27 cellular contexts compared by ENCODE assay signal in the genomic region with DNA sequence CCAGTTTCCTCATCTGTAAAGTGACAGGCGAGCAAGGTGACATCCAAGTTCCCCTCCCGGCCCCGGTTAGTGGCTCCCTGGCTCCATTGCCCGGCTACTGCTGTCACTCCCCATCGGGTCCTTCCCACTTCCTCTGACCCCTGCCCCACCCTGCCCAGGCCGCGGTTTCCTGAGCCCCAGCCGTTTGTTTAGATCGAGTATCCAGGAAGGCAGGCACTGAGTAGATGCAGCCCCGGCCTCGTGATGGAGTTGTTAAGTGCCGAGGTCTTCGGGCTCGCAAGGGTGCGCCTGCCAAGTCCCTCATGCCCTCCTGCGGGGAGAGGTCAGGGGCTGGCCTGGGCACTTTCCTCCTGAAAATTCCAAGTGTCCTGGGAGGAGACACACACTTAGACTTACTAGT. TPM values are rescaled to one million over a fixed set of nuclear protein-coding genes. Genes with fewer than 3 reads are reported as not detected.
A peak's percentile ranks its signal among the peaks of the same experiment; 100 is the strongest.
DNase-seq lines count a peak whose midpoint lies in the region; ATAC-seq and TF ChIP-seq lines count a peak whose summit lies in the region.
"Had no signal": no experiment of that assay in that cellular context is flagged by ENCODE, and none has a peak within 500 bp of the region (broad histone marks: within the 10 kb centered on the region; RNA-seq: fewer than 3 reads in every experiment).

No MANE protein-coding gene starts in this region.

- no peak overlapping the region for H2AK5ac ChIP-seq in mesendoderm (ENCODE audit: low read length)

- H3K4me2 ChIP-seq in mesendoderm (ENCODE audit: low read length) (no peak overlapping the region), hepatocyte (no peak overlapping the region)

- no peak overlapping the region for H3K4ac ChIP-seq in mesendoderm (ENCODE audit: low read depth, low read length)

- peaks cover 4% of the 10 kb centered on the region for H3K79me1 ChIP-seq in mesendoderm (ENCODE audit: low read length)

- H2BK15ac ChIP-seq in mesendoderm (replicated peaks; ENCODE audit: low read depth) = no peak overlapping the region

- no peak overlapping the region for H4K8ac ChIP-seq in mesendoderm (ENCODE audit: low read depth, low read length)

- intact Hi-C loops in left ventricle myocardium inferior (cut with micrococcal nuclease) (no loop called here), cardiac septum (cut with DNase I) (no loop called here)

- H3K36me3 ChIP-seq in left ventricle myocardium inferior = peaks cover 15% of the 10 kb centered on the region
- H3K36me3 ChIP-seq in gastroesophageal sphincter = peaks cover 0 to 35% of the 10 kb centered on the region in 2 donors
- H3K36me3 ChIP-seq in mesendoderm (ENCODE audit: control insufficient read depth, insufficient read depth, low read length) = peaks cover 15% of the 10 kb centered on the region
- H3K36me3 ChIP-seq in hepatocyte (replicated peaks; ENCODE audit: insufficient read depth, low read depth) = no peaks in the 10 kb centered on the region

- H3K23ac ChIP-seq in mesendoderm (ENCODE audit: low read length) = no peak overlapping the region

- no peak overlapping the region for H2BK120ac ChIP-seq in mesendoderm (ENCODE audit: low read depth, low read length)

- H3K27ac ChIP-seq in left ventricle myocardium inferior (replicated peaks) (peak overlapping the region; percentile 33), gastroesophageal sphincter (no peak overlapping the region), mesendoderm (ENCODE audit: low read depth, low read length) (no peak overlapping the region), hepatocyte (no peak overlapping the region)
- H3K27ac ChIP-seq: RWPE1, skin epidermis, WERI-Rb-1 had no signal

- no peak for TF ChIP-seq EP300 in gastroesophageal sphincter (IDR thresholded peaks at IDR 0.05)

- H3K4me3 ChIP-seq in left ventricle myocardium inferior (no peak overlapping the region), gastroesophageal sphincter (no peak overlapping the region), mesendoderm (ENCODE audit: low read length) (no peak overlapping the region), hepatocyte (no peak overlapping the region)
- H3K4me3 ChIP-seq: skin epidermis had no signal

- H3K4me1 ChIP-seq in left ventricle myocardium inferior = peaks cover 28% of the 10 kb centered on the region
- H3K4me1 ChIP-seq in gastroesophageal sphincter = no peaks in the 10 kb centered on the region
- H3K4me1 ChIP-seq in mesendoderm (ENCODE audit: control insufficient read depth, low read depth, low read length) = no peaks in the 10 kb centered on the region
- no peaks in the 10 kb centered on the region for H3K4me1 ChIP-seq in hepatocyte (ENCODE audit: insufficient read depth)

- no peak for TF ChIP-seq POLR2A in gastroesophageal sphincter (IDR thresholded peaks at IDR 0.05)

- H3K9ac ChIP-seq in mesendoderm (ENCODE audit: low read length) = no peak overlapping the region

- DNase-seq in left ventricle myocardium inferior (peak; percentile 27), cardiac septum (ENCODE audit: low spot score) (no peak), mesendoderm (peak; percentile 34), hepatocyte (ENCODE audit: low spot score) (no peak), DMS53 (lab: John Stamatoyannopoulos, UW) (no peak), AG20443 (ENCODE audit: low spot score) (no peak)
- DNase-seq: activated CD4-positive, alpha-beta T cell treated with anti-CD3 and anti-CD28 coated beads, Interleukin-2, amount 50 U/mL, for 1 hour; activated CD8-positive, alpha-beta memory T cell treated with anti-CD3 and anti-CD28 coated beads, Interleukin-2, amount 50 U/mL, for 4 hours; cortex of kidney; DMS79; GF-D8; glutamatergic neuron; H9; NCI-H1105 treated with DMSO at 0.1 percent for 48 hours; NCI-H2029 treated with DMSO at 0.1 percent for 48 hours; NCI-H345; NCI-H748 treated with DMSO at 0.1 percent for 48 hours; nephron progenitor cell; stimulated activated CD4-positive, alpha-beta T cell treated with anti-CD3 and anti-CD28 coated beads, Interleukin-1b, Interleukin-23, amount 100 ng/mL, for 48 hours; trophoblast cell; WERI-Rb-1 had no signal

- H3K9me3 ChIP-seq in left ventricle myocardium inferior (replicated peaks) = no peaks in the 10 kb centered on the region
- H3K9me3 ChIP-seq in gastroesophageal sphincter = no peaks in the 10 kb centered on the region
- H3K9me3 ChIP-seq in hepatocyte (ENCODE audit: low read depth) = no peaks in the 10 kb centered on the region

- no peaks in the 10 kb centered on the region for H3K79me2 ChIP-seq in mesendoderm (ENCODE audit: control insufficient read depth, insufficient read depth, low read length)
- no peaks in the 10 kb centered on the region for H3K79me2 ChIP-seq in hepatocyte

- no peak overlapping the region for H3K56ac ChIP-seq in mesendoderm (ENCODE audit: low read length)

- H2AFZ ChIP-seq in hepatocyte = no peak overlapping the region

- no peaks in the 10 kb centered on the region for H4K20me1 ChIP-seq in hepatocyte (ENCODE audit: insufficient read depth, poor library complexity, severe bottlenecking)

- no peak for TF ChIP-seq CTCF in left ventricle myocardium inferior (IDR thresholded peaks at IDR 0.05; ENCODE audit: borderline replicate concordance)
- TF ChIP-seq CTCF in gastroesophageal sphincter (IDR thresholded peaks at IDR 0.05) = no peak
- no peak for TF ChIP-seq CTCF in hepatocyte (IDR thresholded peaks at IDR 0.05; ENCODE audit: poor library complexity)

- no peak overlapping the region for H3K18ac ChIP-seq in mesendoderm (ENCODE audit: low read length)

- H3K9me2 ChIP-seq in hepatocyte (replicated peaks; ENCODE audit: insufficient read depth) = no peaks in the 10 kb centered on the region

- H3K27me3 ChIP-seq in left ventricle myocardium inferior (ENCODE audit: low read depth) (no peaks in the 10 kb centered on the region), gastroesophageal sphincter (no peaks in the 10 kb centered on the region), mesendoderm (ENCODE audit: insufficient read depth, low read length, poor library complexity) (no peaks in the 10 kb centered on the region), hepatocyte (no peaks in the 10 kb centered on the region)

- WGBS in gastroesophageal sphincter (ENCODE audit: low coverage in 1 of 2), 2 donors = 63% methylated on average over 6 of the region's 16 CpGs; no CpG with 5 or more reads in 1 of the 2 donors
- WGBS in mesendoderm (ENCODE audit: extremely low coverage, insufficient coverage, low lambda C conversion rate) = no CpG with 5 or more reads among the region's 16 CpGs
- WGBS in hepatocyte (ENCODE audit: low lambda C conversion rate, missing lambda C conversion rate) = 85% methylated on average over 16 of the region's 16 CpGs

- H2BK5ac ChIP-seq in mesendoderm (ENCODE audit: low read length) = no peak overlapping the region

- no peak overlapping the region for H4K5ac ChIP-seq in mesendoderm (ENCODE audit: low read length)

- ATAC-seq in gastroesophageal sphincter = peak; percentile 8
- ATAC-seq in HG03442 (IDR thresholded peaks at IDR 0.05; ENCODE audit: unreplicated experiment) = no peak
- ATAC-seq: activated T-helper 17 cell treated with anti-CD3 and anti-CD28 coated beads, Interleukin-2, amount 50 U/mL, for 72 hours had no signal

RNA-seq across cellular contexts. Expression of a gene that starts 55.4 kb away (rescaled TPM):
- 6.7 TPM for total RNA-seq in left ventricle myocardium inferior
- 23.9 TPM for total RNA-seq in cardiac septum
- total RNA-seq in gastroesophageal sphincter = 10 to 100 TPM in 3 of 4 donors, 1 to 10 TPM in 1; 4.7 to 26.7 (median 25.0) TPM
- 110 TPM for polyA plus RNA-seq in mesendoderm (2013, experiment 1 of 2)
- 112 TPM for polyA plus RNA-seq in mesendoderm (2013, experiment 2 of 2)
- 5.5 and 8.3 TPM in 2 replicates for total RNA-seq in hepatocyte
- 12.0 and 12.7 TPM in 2 replicates for polyA plus RNA-seq in hepatocyte
- total RNA-seq: mononuclear cell had no signal

Comparison
In these comparisons a context has a peak if more than half of its experiments do, and no peak if none do; other contexts are left out.
1. DNase-seq: peak in left ventricle myocardium inferior (single experiment) and mesendoderm (single experiment); none in cardiac septum (single experiment), hepatocyte (single experiment), DMS53 (single experiment) and AG20443 (single experiment).